ENCODE assay signal across 1 cellular context in genomic region chr20:25697132-25697446, GRCh38.
TF ChIP-seq lines count a peak whose summit lies in the region.

No MANE protein-coding gene starts in this region.

TF ChIP-seq in HEK293, 187 proteins besides CTCF, POLR2A, EP300 and RAD21 (continued from another document):
- TF ChIP-seq ZNF518A (tag by site-specific recombination; conservative IDR thresholded peaks at IDR 0.05; ENCODE audit: low read depth) (peak; percentile 14; the same call in 1 of the 2 replicates), ZNF664 (tag by site-specific recombination; IDR thresholded peaks at IDR 0.05) (0 out of 2 replicates have a peak, but pooled peaks have one; percentile 6), ZNF362 (tag by site-specific recombination; IDR thresholded peaks at IDR 0.05) (peak; percentile 31; the same call in 1 of the 2 replicates), ZNF514 (tag by site-specific recombination; IDR thresholded peaks at IDR 0.05) (no peak)
